36 cellular contexts compared by ENCODE assay signal in genomic region chr16:13244770-13245169, GRCh38.
DNase-seq lines count a peak whose midpoint lies in the region; ATAC-seq, FAIRE-seq and TF ChIP-seq lines count a peak whose summit lies in the region.
"Had no signal": no experiment of that assay in that cellular context is flagged by ENCODE, and none has a peak within 500 bp of the region (broad histone marks: within the 10 kb centered on the region; RNA-seq: fewer than 3 reads in every experiment).

No MANE protein-coding gene starts in this region.

- no peak overlapping the region for H2BK15ac ChIP-seq in mesendoderm (replicated peaks; ENCODE audit: low read depth)

- no peaks in the 10 kb centered on the region for H3K27me3 ChIP-seq in hepatocyte
- H3K27me3 ChIP-seq in HepG2 (ENCODE audit: control insufficient read depth in 1 of 2, insufficient read depth in 2 of 2, low read length in 2 of 2): no peaks in the 10 kb centered on the region
- no peaks in the 10 kb centered on the region for H3K27me3 ChIP-seq in right lobe of liver
- no peaks in the 10 kb centered on the region for H3K27me3 ChIP-seq in mesendoderm (ENCODE audit: insufficient read depth, low read length, poor library complexity)
- no peaks in the 10 kb centered on the region for H3K27me3 ChIP-seq in Caco-2 (replicated peaks; ENCODE audit: control insufficient read depth, insufficient read depth, low read length)
- no peaks in the 10 kb centered on the region for H3K27me3 ChIP-seq in right cardiac atrium (ENCODE audit: control insufficient read depth, insufficient read depth)
- H3K27me3 ChIP-seq: BE2C; BLaER1; BLaER1 treated with 17β-estradiol and CSF1 and Interleukin-3, amounts not matched to agents 10 nM and 100 nM had no signal

- 83% methylated on average over 5 of the region's 5 CpGs for WGBS in hepatocyte (ENCODE audit: low lambda C conversion rate, missing lambda C conversion rate)
- WGBS in HepG2 (ENCODE audit: low lambda C conversion rate): 90% methylated on average over 5 of the region's 5 CpGs
- 71% methylated on average over 5 of the region's 5 CpGs for WGBS in right lobe of liver (ENCODE audit: insufficient coverage, low coverage, low lambda C conversion rate, missing lambda C conversion rate)
- no CpG with 5 or more reads among the region's 5 CpGs for WGBS in mesendoderm (ENCODE audit: extremely low coverage, insufficient coverage, low lambda C conversion rate)
- 87% methylated on average over 5 of the region's 5 CpGs for WGBS in right cardiac atrium

- H3K79me1 ChIP-seq in mesendoderm (ENCODE audit: low read length): no peaks in the 10 kb centered on the region

- TF ChIP-seq CTCF in hepatocyte (IDR thresholded peaks at IDR 0.05; ENCODE audit: poor library complexity) (no peak), HepG2 (CRISPR knock-in tag; IDR thresholded peaks at IDR 0.05) (no peak), right lobe of liver (IDR thresholded peaks at IDR 0.05) (no peak), Caco-2 (IDR thresholded peaks at IDR 0.05; ENCODE audit: insufficient read depth in 1 of 2, low read depth in 1 of 2, low read length in 1 of 2, severe bottlenecking in 1 of 2, unreplicated experiment in 1 of 2) (no peak), RWPE1 (conservative IDR thresholded peaks at IDR 0.05; ENCODE audit: low read depth) (no peak)

- H3K79me2 ChIP-seq in hepatocyte (no peaks in the 10 kb centered on the region), HepG2 (ENCODE audit: insufficient read depth, low read length) (no peaks in the 10 kb centered on the region), mesendoderm (ENCODE audit: control insufficient read depth, insufficient read depth, low read length) (no peaks in the 10 kb centered on the region)

- TF ChIP-seq EP300 in HepG2 (IDR thresholded peaks at IDR 0.05; ENCODE audit: low read depth in 2 of 2, low read length in 2 of 2) (no peak), HepG2 (CRISPR knock-in tag; IDR thresholded peaks at IDR 0.05; ENCODE audit: borderline replicate concordance) (no peak)

- POLR2A ChIA-PET in HepG2 (lab: Yijun Ruan, JAX): interaction anchor here (1.5 kb wide), 1 partner anchor 17 kb away, joined by 3 read pairs; no protein-coding TSS in a partner anchor
- POLR2A ChIA-PET in Caco-2 (lab: Charles Lee): no interaction called here
- POLR2A ChIA-PET in RWPE1 (lab: Yijun Ruan, JAX; ENCODE audit: low non-redundant PET): no interaction called here

- no peak overlapping the region for H2BK120ac ChIP-seq in mesendoderm (ENCODE audit: low read depth, low read length)

- H4K20me1 ChIP-seq in hepatocyte (ENCODE audit: insufficient read depth, poor library complexity, severe bottlenecking): no peaks in the 10 kb centered on the region
- H4K20me1 ChIP-seq in HepG2 (ENCODE audit: insufficient read depth, low read length): no peaks in the 10 kb centered on the region
- H4K20me1 ChIP-seq: BLaER1; BLaER1 treated with 17β-estradiol and CSF1 and Interleukin-3, amounts not matched to agents 10 nM and 100 nM had no signal

- H3K4me1 ChIP-seq in hepatocyte (ENCODE audit: insufficient read depth) (no peaks in the 10 kb centered on the region), HepG2 (ENCODE audit: insufficient read depth, low read length) (peaks cover 58% of the 10 kb centered on the region), right lobe of liver (peaks cover 0 to 33% (median 12%) of the 10 kb centered on the region in 4 donors), mesendoderm (ENCODE audit: control insufficient read depth, low read depth, low read length) (peaks cover 2% of the 10 kb centered on the region), Caco-2 (peaks cover 17% of the 10 kb centered on the region), right cardiac atrium (ENCODE audit: control insufficient read depth, insufficient read depth, low read length) (no peaks in the 10 kb centered on the region)
- H3K4me1 ChIP-seq: A549, BE2C had no signal

- no peaks in the 10 kb centered on the region for H3K27me3 Mint-ChIP-seq in Caco-2 (ENCODE audit: insufficient read depth, unreplicated experiment)
- H3K27me3 Mint-ChIP-seq: B cell; CD4-positive, alpha-beta memory T cell; CD4-positive, CD25-positive, alpha-beta regulatory T cell; CD8-positive, alpha-beta memory T cell had no signal

- H3K4me3 Mint-ChIP-seq in Caco-2 (ENCODE audit: unreplicated experiment): no peak overlapping the region
- H3K4me3 Mint-ChIP-seq: B cell; CD14-positive monocyte; CD4-positive, alpha-beta memory T cell; CD4-positive, alpha-beta T cell; CD4-positive, CD25-positive, alpha-beta regulatory T cell; CD8-positive, alpha-beta memory T cell; CD8-positive, alpha-beta T cell had no signal

- FAIRE-seq in HepG2 (lab: Jason Lieb, UNC): no peak
- FAIRE-seq: A204.1, A549, D721Med had no signal

- no peak overlapping the region for H3K4me3 ChIP-seq in hepatocyte
- H3K4me3 ChIP-seq in HepG2 (replicated peaks in 1 of 3; ENCODE audit: insufficient read depth in 1 of 3, low read depth in 2 of 3, low read length in 3 of 3): no peak overlapping the region
- no peak overlapping the region for H3K4me3 ChIP-seq in right lobe of liver
- H3K4me3 ChIP-seq in mesendoderm (ENCODE audit: low read length): no peak overlapping the region
- H3K4me3 ChIP-seq in Caco-2 (ENCODE audit: low read depth, low read length): no peak overlapping the region
- no peak overlapping the region for H3K4me3 ChIP-seq in right cardiac atrium (ENCODE audit: low read length)
- H3K4me3 ChIP-seq: A549; BLaER1; BLaER1 treated with 17β-estradiol and CSF1 and Interleukin-3, amounts not matched to agents 10 nM and 100 nM had no signal

- no peak overlapping the region for H4K8ac ChIP-seq in mesendoderm (ENCODE audit: low read depth, low read length)

- H3K27ac ChIP-seq in hepatocyte (peak overlapping the region; percentile 73), HepG2 (ENCODE audit: extremely low read length, insufficient read depth, low read length) (peak overlapping the region; percentile 57), right lobe of liver (peak overlapping the region in 2 of 3 donors; percentile 60 to 74), mesendoderm (ENCODE audit: low read depth, low read length) (no peak overlapping the region), RWPE1 (no peak overlapping the region), right cardiac atrium (ENCODE audit: low read length) (no peak overlapping the region)
- H3K27ac ChIP-seq: 22Rv1; A549; BLaER1; BLaER1 treated with 17β-estradiol and CSF1 and Interleukin-3, amounts not matched to agents 10 nM and 100 nM; C4-2B had no signal

- H2AK5ac ChIP-seq in mesendoderm (ENCODE audit: low read length): no peak overlapping the region

- H3K4ac ChIP-seq in mesendoderm (ENCODE audit: low read depth, low read length): no peak overlapping the region

- no peak overlapping the region for H3K56ac ChIP-seq in mesendoderm (ENCODE audit: low read length)

- no peaks in the 10 kb centered on the region for H3K9me2 ChIP-seq in hepatocyte (replicated peaks; ENCODE audit: insufficient read depth)

- H3K4me1 Mint-ChIP-seq in Caco-2 (ENCODE audit: low read depth, unreplicated experiment): no peaks in the 10 kb centered on the region
- H3K4me1 Mint-ChIP-seq: B cell; CD14-positive monocyte; CD4-positive, alpha-beta memory T cell; CD4-positive, CD25-positive, alpha-beta regulatory T cell; CD8-positive, alpha-beta memory T cell had no signal

- TF ChIP-seq POLR2A in HepG2 (IDR thresholded peaks at IDR 0.05; ENCODE audit: insufficient read depth in 1 of 2, low read depth in 2 of 2, low read length in 2 of 2) (no peak), right lobe of liver (IDR thresholded peaks at IDR 0.05) (no peak)

- H4K5ac ChIP-seq in mesendoderm (ENCODE audit: low read length): no peak overlapping the region

- intact Hi-C loops in HepG2 (cut with micrococcal nuclease; ENCODE audit: unreplicated experiment) (no loop called here), right lobe of liver (cut with DNase I) (no loop called here), Caco-2 (cut with micrococcal nuclease; ENCODE audit: unreplicated experiment) (no loop called here), right cardiac atrium (cut with DNase I) (no loop called here)

- H3K18ac ChIP-seq in mesendoderm (ENCODE audit: low read length): peak overlapping the region; percentile 66

- no peak overlapping the region for H3K23ac ChIP-seq in mesendoderm (ENCODE audit: low read length)

- DNase-seq in hepatocyte (ENCODE audit: low spot score) (no peak), HepG2 (ENCODE audit: low spot score) (no peak), right lobe of liver (no peak), mesendoderm (no peak), Caco-2 (no peak), RWPE1 (ENCODE audit: low spot score) (no peak), T-helper 9 cell (no peak), right cardiac atrium (no peak)
- DNase-seq: 8988T; ACHN; AML-193; BE2C; C1 segment of cervical spinal cord; Calu3; CD4-positive, alpha-beta memory T cell; CD4-positive, alpha-beta T cell; CD4-positive, CD25-positive, alpha-beta regulatory T cell; CD8-positive, alpha-beta memory T cell; CD8-positive, alpha-beta T cell; COR-L47; DMS 273 treated with DMSO at 0.1 percent for 48 hours; DMS153; DMS53; DMS79; DMS79 treated with DMSO at 0.1 percent for 48 hours; DND-41; EL had no signal

- H3K9me3 Mint-ChIP-seq in Caco-2 (ENCODE audit: unreplicated experiment): peaks cover 9% of the 10 kb centered on the region
- H3K9me3 Mint-ChIP-seq: CD4-positive, alpha-beta T cell had no signal

- H2AFZ ChIP-seq in hepatocyte (no peak overlapping the region), HepG2 (ENCODE audit: low read length) (no peak overlapping the region)

- peaks cover 5% of the 10 kb centered on the region for H3K36me3 Mint-ChIP-seq in Caco-2 (ENCODE audit: insufficient read depth, unreplicated experiment)
- H3K36me3 Mint-ChIP-seq: CD14-positive monocyte; CD4-positive, alpha-beta memory T cell; CD4-positive, CD25-positive, alpha-beta regulatory T cell; CD8-positive, alpha-beta memory T cell; CD8-positive, alpha-beta T cell had no signal

- ATAC-seq in HepG2 (no peak), right lobe of liver (no peak), right cardiac atrium (no peak)
- ATAC-seq: A549; CD8-positive, alpha-beta T cell had no signal

- H3K27ac Mint-ChIP-seq in Caco-2 (ENCODE audit: unreplicated experiment): no peak overlapping the region
- H3K27ac Mint-ChIP-seq: B cell; CD14-positive monocyte; CD4-positive, alpha-beta memory T cell; CD4-positive, alpha-beta T cell; CD4-positive, CD25-positive, alpha-beta regulatory T cell; CD8-positive, alpha-beta memory T cell; CD8-positive, alpha-beta T cell had no signal

- H3K9me3 ChIP-seq in hepatocyte (ENCODE audit: low read depth): no peaks in the 10 kb centered on the region
- H3K9me3 ChIP-seq in HepG2 (ENCODE audit: low read length): no peaks in the 10 kb centered on the region
- no peaks in the 10 kb centered on the region for H3K9me3 ChIP-seq in right lobe of liver
- no peaks in the 10 kb centered on the region for H3K9me3 ChIP-seq in Caco-2
- no peaks in the 10 kb centered on the region for H3K9me3 ChIP-seq in right cardiac atrium (ENCODE audit: control insufficient read depth, low read length)
- H3K9me3 ChIP-seq: A549, BE2C, BLaER1 had no signal

- CTCF ChIA-PET in HepG2 (lab: Yijun Ruan, JAX; ENCODE audit: low intra/inter-chr PET ratio, low total read pairs): no interaction called here
- CTCF ChIA-PET in Caco-2 (lab: Charles Lee): no interaction called here
- CTCF ChIA-PET in RWPE1 (lab: Yijun Ruan, JAX): no interaction called here

- in situ Hi-C loops in HepG2 (cut with HindIII; ENCODE audit: extremely low pct_ligation_motif_present, low pct_unique_long_range_greater_than_20kb): no loop called here

- H2BK5ac ChIP-seq in mesendoderm (ENCODE audit: low read length): no peak overlapping the region

- peak overlapping the region; percentile 4 for H3K4me2 ChIP-seq in hepatocyte
- H3K4me2 ChIP-seq in HepG2 (ENCODE audit: low read depth, low read length): no peak overlapping the region
- H3K4me2 ChIP-seq in mesendoderm (ENCODE audit: low read length): no peak overlapping the region
- H3K4me2 ChIP-seq: A549; BLaER1; BLaER1 treated with 17β-estradiol and CSF1 and Interleukin-3, amounts not matched to agents 10 nM and 100 nM had no signal

- H3K36me3 ChIP-seq in hepatocyte (replicated peaks; ENCODE audit: insufficient read depth, low read depth) (no peaks in the 10 kb centered on the region), HepG2 (replicated peaks in 1 of 2; ENCODE audit: control insufficient read depth in 1 of 2, insufficient read depth in 2 of 2, low read length in 2 of 2) (no peaks in the 10 kb centered on the region), right lobe of liver (no peaks in the 10 kb centered on the region), mesendoderm (ENCODE audit: control insufficient read depth, insufficient read depth, low read length) (no peaks in the 10 kb centered on the region), Caco-2 (ENCODE audit: control insufficient read depth, insufficient read depth, low read length) (no peaks in the 10 kb centered on the region)
- H3K36me3 ChIP-seq: BE2C; BLaER1; BLaER1 treated with 17β-estradiol and CSF1 and Interleukin-3, amounts not matched to agents 10 nM and 100 nM had no signal

- H3K9ac ChIP-seq in HepG2 (ENCODE audit: insufficient read depth, low read depth, low read length): no peak overlapping the region
- no peak overlapping the region for H3K9ac ChIP-seq in mesendoderm (ENCODE audit: low read length)
- H3K9ac ChIP-seq: BLaER1; BLaER1 treated with 17β-estradiol and CSF1 and Interleukin-3, amounts not matched to agents 10 nM and 100 nM had no signal

- BruUV-seq in HepG2 (replicated peaks; lab: Mats Ljungman, UMichigan): no TSS peak
- no TSS peak for BruUV-seq in Caco-2 (replicated peaks; lab: Mats Ljungman, UMichigan)

- no peak for TF ChIP-seq RAD21 in HepG2 (CRISPR knock-in tag; IDR thresholded peaks at IDR 0.05)

Comparison
In these comparisons a context has a peak if more than half of its experiments do, and no peak if none do; other contexts are left out.
1. H3K27ac ChIP-seq: peak in hepatocyte (single experiment), HepG2 (single experiment) and right lobe of liver (2 of 3); none in mesendoderm (single experiment), RWPE1 (single experiment) and right cardiac atrium (single experiment).